Comparison of ENCODE assay signal across 1 cellular context in genomic region chr2:186696337-186696736, GRCh38.
TF ChIP-seq lines count a peak whose summit lies in the region.

No MANE protein-coding gene starts in this region.

TF ChIP-seq in GM23338, 12 proteins besides CTCF, POLR2A, EP300 and RAD21 (continued from another document):
- TF ChIP-seq ZNF462 (CRISPR knock-in tag; IDR thresholded peaks at IDR 0.05) (no peak), CREB1 (CRISPR knock-in tag; IDR thresholded peaks at IDR 0.05; ENCODE audit: low read depth) (no peak), JUNB (IDR thresholded peaks at IDR 0.05; ENCODE audit: unreplicated experiment) (no peak)
